ENCODE assay signal across 18 cellular contexts in the genomic region with DNA sequence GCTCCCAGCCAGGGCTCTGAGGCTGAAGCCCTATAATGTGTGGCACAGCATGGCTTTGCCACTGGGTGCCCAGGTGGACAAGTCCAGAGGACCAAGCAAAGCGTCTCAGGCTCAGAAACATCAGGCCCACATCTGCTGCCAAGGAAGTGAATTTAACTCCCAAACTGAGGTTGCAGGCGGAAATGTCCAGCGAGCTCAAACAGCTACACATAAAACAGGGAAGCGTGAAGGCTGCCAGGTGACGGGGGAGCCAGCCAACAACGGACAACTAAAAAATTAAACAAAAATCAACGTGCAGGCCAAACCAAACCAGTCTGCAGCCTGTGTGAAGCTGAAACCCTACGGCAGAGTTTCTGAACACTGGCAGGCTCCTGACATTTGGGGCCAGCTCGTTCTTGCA. TPM values are rescaled to one million over a fixed set of nuclear protein-coding genes. Genes with fewer than 3 reads are reported as not detected.
DNase-seq lines count a peak whose midpoint lies in the region; ATAC-seq and TF ChIP-seq lines count a peak whose summit lies in the region.
"Had no signal": no experiment of that assay in that cellular context is flagged by ENCODE, and none has a peak within 500 bp of the region (broad histone marks: within the 10 kb centered on the region; RNA-seq: fewer than 3 reads in every experiment).

No MANE protein-coding gene starts in this region.

- TF ChIP-seq CTCF in DND-41 (IDR thresholded peaks at IDR 0.05; ENCODE audit: borderline replicate concordance, extremely low read depth, low read length, poor library complexity, severe bottlenecking) (no peak), fibroblast of lung (conservative IDR thresholded peaks at IDR 0.05 in 1 of 2, IDR thresholded peaks at IDR 0.05 in 1 of 2; ENCODE audit: low read depth in 1 of 2, low read length in 2 of 2) (no peak), prostate gland (IDR thresholded peaks at IDR 0.05) (no peak), heart left ventricle (IDR thresholded peaks at IDR 0.05) (no peak)

- ATAC-seq in DND-41 (ENCODE audit: insufficient read depth, low read depth) (no peak), heart left ventricle (no peak), GM21381 (IDR thresholded peaks at IDR 0.05; ENCODE audit: unreplicated experiment) (no peak)

- WGBS in prostate gland, result 22% methylated on average over 9 of the region's 9 CpGs
- WGBS in heart left ventricle, 4 donors, result 85 to 91% (median 87%) methylated on average over 9 of the region's 9 CpGs

- peaks cover 73% of the 10 kb centered on the region for H3K79me2 ChIP-seq in DND-41 (ENCODE audit: insufficient read depth, low read length)
- peaks cover 6% of the 10 kb centered on the region for H3K79me2 ChIP-seq in fibroblast of lung (ENCODE audit: control insufficient read depth, insufficient read depth, low read length)

- H3K4me3 ChIP-seq in DND-41 (ENCODE audit: low read depth in 1 of 2, low read length in 2 of 2), result peak overlapping the region in 1 of 2 experiments; percentile 48; a peak in 1 of 4 replicates
- H3K4me3 ChIP-seq in NT2/D1 (ENCODE audit: insufficient read length, low read depth), result peak overlapping the region; percentile 3
- H3K4me3 ChIP-seq in fibroblast of lung (replicated peaks in 1 of 4; ENCODE audit: control extremely low read depth in 1 of 4, insufficient read depth in 1 of 4, low read depth in 3 of 4, low read length in 4 of 4), result no peak overlapping the region
- H3K4me3 ChIP-seq in prostate gland, result peak overlapping the region in 1 of 2 donors; percentile 18
- no peak overlapping the region for H3K4me3 ChIP-seq in heart left ventricle

- H4K20me1 ChIP-seq in DND-41 (ENCODE audit: insufficient read depth, low read length) (peaks cover 26% of the 10 kb centered on the region), fibroblast of lung (ENCODE audit: control insufficient read depth, extremely low read depth, insufficient read depth, low read length) (no peaks in the 10 kb centered on the region)

- H3K27me3 ChIP-seq in DND-41 (ENCODE audit: insufficient read depth, low read length, poor library complexity) (no peaks in the 10 kb centered on the region), NT2/D1 (ENCODE audit: insufficient read depth, insufficient read length) (no peaks in the 10 kb centered on the region), fibroblast of lung (ENCODE audit: control insufficient read depth, insufficient read depth, low read length) (no peaks in the 10 kb centered on the region), prostate gland (replicated peaks; ENCODE audit: insufficient read depth) (no peaks in the 10 kb centered on the region), heart left ventricle (no peaks in the 10 kb centered on the region)

- DNase-seq in DND-41, result no peak
- DNase-seq in NT2/D1 (ENCODE audit: low read depth, low spot score), result no peak
- DNase-seq in fibroblast of lung (ENCODE audit: low read depth in 2 of 2), result no peak
- DNase-seq in prostate gland (ENCODE audit: low spot score), result peak; percentile 77
- no peak for DNase-seq in cerebellar nuclear complex (lab: John Stamatoyannopoulos, UW)
- DNase-seq in heart left ventricle, result no peak
- DNase-seq in DMS153 (lab: John Stamatoyannopoulos, UW), result no peak
- DNase-seq: activated CD4-positive, alpha-beta T cell treated with anti-CD3 and anti-CD28 coated beads, Interleukin-2, amount 50 U/mL, for 1 hour; effector memory CD4-positive, alpha-beta T cell; foreskin fibroblast; immature natural killer cell; midbrain; NCI-H1092; occipital lobe; stimulated activated naive CD4-positive, alpha-beta T cell treated with Interleukin-2 at 50 U/mL for 16 hours had no signal

- peak overlapping the region; percentile 92 for H3K4me2 ChIP-seq in DND-41 (ENCODE audit: insufficient read depth, low read length)
- H3K4me2 ChIP-seq in fibroblast of lung (ENCODE audit: extremely low read depth, insufficient read depth, low read length), result peak overlapping the region; percentile 51

- TF ChIP-seq POLR2A in prostate gland (IDR thresholded peaks at IDR 0.05) (no peak), heart left ventricle (IDR thresholded peaks at IDR 0.05) (no peak)

- H3K4me1 ChIP-seq in DND-41 (ENCODE audit: insufficient read depth, low read length), result peaks cover 67% of the 10 kb centered on the region
- H3K4me1 ChIP-seq in NT2/D1 (ENCODE audit: insufficient read depth, insufficient read length), result peaks cover 8% of the 10 kb centered on the region
- H3K4me1 ChIP-seq in fibroblast of lung (ENCODE audit: control insufficient read depth, extremely low read depth, insufficient read depth, low read length), result peaks cover 4% of the 10 kb centered on the region
- H3K4me1 ChIP-seq in prostate gland (replicated peaks), result peaks cover 18% of the 10 kb centered on the region
- H3K4me1 ChIP-seq in heart left ventricle, result peaks cover 0 to 50% (median 13%) of the 10 kb centered on the region in 12 donors

- H3K27ac ChIP-seq in DND-41 (ENCODE audit: low read length) (peak overlapping the region; percentile 37; the same call in 1 of the 2 replicates), fibroblast of lung (ENCODE audit: insufficient read depth, low read length) (no peak overlapping the region), prostate gland (peak overlapping the region; percentile 83 to 87), heart left ventricle (no peak overlapping the region)

- H3K9ac ChIP-seq in DND-41 (ENCODE audit: low read depth, low read length) (peak overlapping the region; percentile 75), NT2/D1 (ENCODE audit: insufficient read length, low read depth) (peak overlapping the region; percentile 69), fibroblast of lung (ENCODE audit: insufficient read depth, low read length) (no peak overlapping the region)

- no peak overlapping the region for H2AFZ ChIP-seq in DND-41 (ENCODE audit: low read depth, low read length)
- H2AFZ ChIP-seq in fibroblast of lung (ENCODE audit: low read length), result peak overlapping the region; percentile 33

- H3K36me3 ChIP-seq in DND-41 (ENCODE audit: insufficient read depth, low read length) (peaks cover 64% of the 10 kb centered on the region), NT2/D1 (ENCODE audit: insufficient read depth, insufficient read length, low read length) (peaks cover 64% of the 10 kb centered on the region), fibroblast of lung (ENCODE audit: control insufficient read depth, insufficient read depth, low read length) (peaks cover 6% of the 10 kb centered on the region), prostate gland (no peaks in the 10 kb centered on the region), heart left ventricle (no peaks in the 10 kb centered on the region)

- H3K9me3 ChIP-seq in DND-41 (ENCODE audit: insufficient read depth, low read length, severe bottlenecking), result no peaks in the 10 kb centered on the region
- H3K9me3 ChIP-seq in NT2/D1 (ENCODE audit: insufficient read depth, low read length), result no peaks in the 10 kb centered on the region
- no peaks in the 10 kb centered on the region for H3K9me3 ChIP-seq in fibroblast of lung (ENCODE audit: control insufficient read depth, insufficient read depth, low read depth, low read length)
- no peaks in the 10 kb centered on the region for H3K9me3 ChIP-seq in prostate gland
- H3K9me3 ChIP-seq in heart left ventricle, result no peaks in the 10 kb centered on the region

- intact Hi-C loops in prostate gland (cut with DNase I) (no loop called here), heart left ventricle (cut with DNase I) (no loop called here)

RNA-seq across cellular contexts. Expression of a gene that starts 2.5 kb away (rescaled TPM):
- total RNA-seq in fibroblast of lung (7.7 and 69.2 TPM in 2 replicates), prostate gland (10 to 100 TPM; 10.8 to 11.2 TPM), heart left ventricle (10 to 100 TPM in 1 of 9 donors, 1 to 10 TPM in 6, under 1 TPM in 2; 0.29 to 21.7 (median 1.2) TPM)
- polyA plus RNA-seq in fibroblast of lung (40.6 and 138 TPM in 2 replicates), heart left ventricle (1 to 10 TPM in 1 of 2 donors, under 1 TPM in 1; 0.91 to 1.9 TPM)
- polyA plus RNA-seq in fibroblast of lung (2012), result 52.7 and 151 TPM in 2 replicates
- 125 and 169 TPM in 2 replicates for polyA minus RNA-seq in fibroblast of lung (ENCODE audit: low replicate concordance)

RNA-seq across cellular contexts. Expression of a gene that starts 2.9 kb away (rescaled TPM):
- 24.1 and 29.2 TPM in 2 replicates for total RNA-seq in fibroblast of lung
- 20.9 and 28.1 TPM in 2 replicates for polyA plus RNA-seq in fibroblast of lung
- polyA plus RNA-seq in fibroblast of lung (2012), result 24.8 and 38.7 TPM in 2 replicates
- 25.2 and 49.0 TPM in 2 replicates for polyA minus RNA-seq in fibroblast of lung (ENCODE audit: low replicate concordance)
- total RNA-seq in prostate gland, result 100 to 1,000 TPM; 116 to 122 TPM
- total RNA-seq in heart left ventricle, result 10 to 100 TPM; 12.8 to 86.6 (median 33.1) TPM
- 10 to 100 TPM; 17.4 to 24.8 TPM for polyA plus RNA-seq in heart left ventricle

RNA-seq across cellular contexts. Expression of a gene that starts 15.9 kb away (rescaled TPM):
- total RNA-seq in fibroblast of lung, result 9.5 and 15.5 TPM in 2 replicates
- polyA plus RNA-seq in fibroblast of lung, result 23.8 and 25.0 TPM in 2 replicates
- 25.2 and 27.5 TPM in 2 replicates for polyA plus RNA-seq in fibroblast of lung (2012)
- 57.1 and 67.4 TPM in 2 replicates for polyA minus RNA-seq in fibroblast of lung (ENCODE audit: low replicate concordance)
- 100 to 1,000 TPM; 133 to 284 TPM for total RNA-seq in prostate gland
- total RNA-seq in heart left ventricle, result 100 to 1,000 TPM in 7 of 9 donors, 10 to 100 TPM in 2; 99.5 to 268 (median 135) TPM
- polyA plus RNA-seq in heart left ventricle, result 100 to 1,000 TPM; 104 to 174 TPM

RNA-seq across cellular contexts. Expression of a gene that starts 29.7 kb away (rescaled TPM):
- total RNA-seq in fibroblast of lung (3.6 and 28.6 TPM in 2 replicates), prostate gland (1 to 10 TPM; 4.6 to 7.0 TPM), heart left ventricle (10 to 100 TPM in 1 of 9 donors, 1 to 10 TPM in 3, under 1 TPM in 3, not detected in 2; 0.50 to 10.9 (median 1.1) TPM)
- polyA plus RNA-seq in fibroblast of lung (11.1 and 55.0 TPM in 2 replicates), heart left ventricle (under 1 TPM; 0.11 to 0.28 TPM)
- polyA plus RNA-seq in fibroblast of lung (2012), result 13.3 and 58.6 TPM in 2 replicates
- polyA minus RNA-seq in fibroblast of lung (ENCODE audit: low replicate concordance), result 6.2 and 39.1 TPM in 2 replicates

RNA-seq across cellular contexts. Expression of a gene that starts 38.1 kb away (rescaled TPM):
- not detected in 2 replicates for total RNA-seq in fibroblast of lung
- not detected in 2 replicates for polyA plus RNA-seq in fibroblast of lung
- not detected in 2 replicates for polyA plus RNA-seq in fibroblast of lung (2012)
- not detected in 2 replicates for polyA minus RNA-seq in fibroblast of lung (ENCODE audit: low replicate concordance)
- total RNA-seq in prostate gland, result not detected
- not detected for total RNA-seq in heart left ventricle
- polyA plus RNA-seq in heart left ventricle, result not detected
- total RNA-seq: bronchial epithelial cell, Daoy, occipital lobe had no signal
- polyA plus RNA-seq: immature natural killer cell had no signal

Comparison
In these comparisons a context has a peak if more than half of its experiments do, and no peak if none do; other contexts are left out.
1. H3K27ac ChIP-seq: peak in DND-41 (single experiment) and prostate gland (2 of 2); none in fibroblast of lung (single experiment) and heart left ventricle (0 of 12).